In the genomic region with DNA sequence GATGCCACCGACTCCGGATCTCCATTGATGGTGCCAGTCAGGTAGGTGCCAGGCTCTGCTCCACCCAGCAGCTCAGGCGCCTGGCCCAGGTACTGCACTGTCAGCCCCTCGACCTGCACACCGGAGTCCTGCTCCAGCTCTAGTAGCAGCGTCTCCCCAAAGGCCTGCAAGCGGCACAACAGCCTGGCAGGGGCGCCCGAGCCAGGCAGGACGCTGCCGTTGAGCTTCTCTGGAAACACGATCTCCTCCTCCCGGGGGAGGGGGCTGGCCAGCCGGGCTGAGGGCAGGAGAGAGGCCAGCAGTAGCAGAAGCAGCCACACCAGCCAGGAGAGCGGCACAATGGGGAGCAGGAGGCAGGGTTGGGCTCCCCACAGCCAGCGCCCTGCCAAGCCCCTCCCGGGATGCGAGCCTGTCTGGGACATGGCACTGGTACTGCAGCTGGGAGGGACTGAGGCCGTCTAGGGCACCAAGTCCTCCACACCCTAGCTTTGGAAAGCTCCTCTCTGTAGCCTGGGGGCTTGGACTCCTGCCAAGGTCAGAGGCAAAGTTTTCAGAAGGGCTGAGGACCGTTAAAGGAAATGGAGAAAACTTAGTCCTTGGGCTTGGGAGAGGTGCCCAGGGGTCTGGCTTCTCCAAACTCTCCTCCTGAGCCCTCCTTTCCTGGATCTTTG, we compare ENCODE assay signal across 1 cellular context.
TF ChIP-seq lines count a peak whose summit lies in the region.

No MANE protein-coding gene starts in this region.

TF ChIP-seq in HEK293, 187 proteins besides CTCF, POLR2A, EP300 and RAD21 (continued from another document and continues in another):
- TF ChIP-seq, protein P1, sequence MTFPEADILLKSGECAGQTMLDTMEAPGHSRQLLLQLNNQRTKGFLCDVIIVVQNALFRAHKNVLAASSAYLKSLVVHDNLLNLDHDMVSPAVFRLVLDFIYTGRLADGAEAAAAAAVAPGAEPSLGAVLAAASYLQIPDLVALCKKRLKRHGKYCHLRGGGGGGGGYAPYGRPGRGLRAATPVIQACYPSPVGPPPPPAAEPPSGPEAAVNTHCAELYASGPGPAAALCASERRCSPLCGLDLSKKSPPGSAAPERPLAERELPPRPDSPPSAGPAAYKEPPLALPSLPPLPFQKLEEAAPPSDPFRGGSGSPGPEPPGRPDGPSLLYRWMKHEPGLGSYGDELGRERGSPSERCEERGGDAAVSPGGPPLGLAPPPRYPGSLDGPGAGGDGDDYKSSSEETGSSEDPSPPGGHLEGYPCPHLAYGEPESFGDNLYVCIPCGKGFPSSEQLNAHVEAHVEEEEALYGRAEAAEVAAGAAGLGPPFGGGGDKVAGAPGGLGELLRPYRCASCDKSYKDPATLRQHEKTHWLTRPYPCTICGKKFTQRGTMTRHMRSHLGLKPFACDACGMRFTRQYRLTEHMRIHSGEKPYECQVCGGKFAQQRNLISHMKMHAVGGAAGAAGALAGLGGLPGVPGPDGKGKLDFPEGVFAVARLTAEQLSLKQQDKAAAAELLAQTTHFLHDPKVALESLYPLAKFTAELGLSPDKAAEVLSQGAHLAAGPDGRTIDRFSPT (tag by site-specific recombination; IDR thresholded peaks at IDR 0.05), result peak; percentile 37; the same call in 1 of the 2 replicates
- no peak for TF ChIP-seq YY2 (tag by site-specific recombination; IDR thresholded peaks at IDR 0.05)
- no peak for TF ChIP-seq HOXD13 (CRISPR knock-in tag; IDR thresholded peaks at IDR 0.05; ENCODE audit: borderline replicate concordance)
- no peak for TF ChIP-seq ZNF654 (tag by site-specific recombination; IDR thresholded peaks at IDR 0.05; ENCODE audit: low read depth)
- 0 out of 2 replicates have a peak, but pooled peaks have one; percentile 9 for TF ChIP-seq GLIS2 (tag by site-specific recombination; IDR thresholded peaks at IDR 0.05)
- no peak; the same call in 1 of the 2 replicates for TF ChIP-seq ZBTB20 (tag by site-specific recombination; IDR thresholded peaks at IDR 0.05)
- no peak for TF ChIP-seq BCL11B (tag by site-specific recombination; IDR thresholded peaks at IDR 0.05; ENCODE audit: low read depth)
- TF ChIP-seq, protein P2, sequence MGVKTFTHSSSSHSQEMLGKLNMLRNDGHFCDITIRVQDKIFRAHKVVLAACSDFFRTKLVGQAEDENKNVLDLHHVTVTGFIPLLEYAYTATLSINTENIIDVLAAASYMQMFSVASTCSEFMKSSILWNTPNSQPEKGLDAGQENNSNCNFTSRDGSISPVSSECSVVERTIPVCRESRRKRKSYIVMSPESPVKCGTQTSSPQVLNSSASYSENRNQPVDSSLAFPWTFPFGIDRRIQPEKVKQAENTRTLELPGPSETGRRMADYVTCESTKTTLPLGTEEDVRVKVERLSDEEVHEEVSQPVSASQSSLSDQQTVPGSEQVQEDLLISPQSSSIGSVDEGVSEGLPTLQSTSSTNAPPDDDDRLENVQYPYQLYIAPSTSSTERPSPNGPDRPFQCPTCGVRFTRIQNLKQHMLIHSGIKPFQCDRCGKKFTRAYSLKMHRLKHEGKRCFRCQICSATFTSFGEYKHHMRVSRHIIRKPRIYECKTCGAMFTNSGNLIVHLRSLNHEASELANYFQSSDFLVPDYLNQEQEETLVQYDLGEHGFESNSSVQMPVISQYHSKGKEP (tag by site-specific recombination; IDR thresholded peaks at IDR 0.05), result no peak
- TF ChIP-seq, protein P3, sequence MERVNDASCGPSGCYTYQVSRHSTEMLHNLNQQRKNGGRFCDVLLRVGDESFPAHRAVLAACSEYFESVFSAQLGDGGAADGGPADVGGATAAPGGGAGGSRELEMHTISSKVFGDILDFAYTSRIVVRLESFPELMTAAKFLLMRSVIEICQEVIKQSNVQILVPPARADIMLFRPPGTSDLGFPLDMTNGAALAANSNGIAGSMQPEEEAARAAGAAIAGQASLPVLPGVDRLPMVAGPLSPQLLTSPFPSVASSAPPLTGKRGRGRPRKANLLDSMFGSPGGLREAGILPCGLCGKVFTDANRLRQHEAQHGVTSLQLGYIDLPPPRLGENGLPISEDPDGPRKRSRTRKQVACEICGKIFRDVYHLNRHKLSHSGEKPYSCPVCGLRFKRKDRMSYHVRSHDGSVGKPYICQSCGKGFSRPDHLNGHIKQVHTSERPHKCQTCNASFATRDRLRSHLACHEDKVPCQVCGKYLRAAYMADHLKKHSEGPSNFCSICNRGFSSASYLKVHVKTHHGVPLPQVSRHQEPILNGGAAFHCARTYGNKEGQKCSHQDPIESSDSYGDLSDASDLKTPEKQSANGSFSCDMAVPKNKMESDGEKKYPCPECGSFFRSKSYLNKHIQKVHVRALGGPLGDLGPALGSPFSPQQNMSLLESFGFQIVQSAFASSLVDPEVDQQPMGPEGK (tag by site-specific recombination; IDR thresholded peaks at IDR 0.05), result peak; percentile 70; the same call in 1 of the 2 replicates
- peak; percentile 51 for TF ChIP-seq ZBTB8A (tag by site-specific recombination; IDR thresholded peaks at IDR 0.05)
- TF ChIP-seq, protein P4, sequence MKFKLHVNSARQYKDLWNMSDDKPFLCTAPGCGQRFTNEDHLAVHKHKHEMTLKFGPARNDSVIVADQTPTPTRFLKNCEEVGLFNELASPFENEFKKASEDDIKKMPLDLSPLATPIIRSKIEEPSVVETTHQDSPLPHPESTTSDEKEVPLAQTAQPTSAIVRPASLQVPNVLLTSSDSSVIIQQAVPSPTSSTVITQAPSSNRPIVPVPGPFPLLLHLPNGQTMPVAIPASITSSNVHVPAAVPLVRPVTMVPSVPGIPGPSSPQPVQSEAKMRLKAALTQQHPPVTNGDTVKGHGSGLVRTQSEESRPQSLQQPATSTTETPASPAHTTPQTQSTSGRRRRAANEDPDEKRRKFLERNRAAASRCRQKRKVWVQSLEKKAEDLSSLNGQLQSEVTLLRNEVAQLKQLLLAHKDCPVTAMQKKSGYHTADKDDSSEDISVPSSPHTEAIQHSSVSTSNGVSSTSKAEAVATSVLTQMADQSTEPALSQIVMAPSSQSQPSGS (tag by site-specific recombination; IDR thresholded peaks at IDR 0.05; ENCODE audit: low read depth), result no peak
- 0 out of 2 replicates have a peak, but pooled peaks have one; percentile 14 for TF ChIP-seq ZNF341 (tag by site-specific recombination; IDR thresholded peaks at IDR 0.05; ENCODE audit: low read depth)
- TF ChIP-seq FEZF1 (tag by site-specific recombination; IDR thresholded peaks at IDR 0.05), result no peak
- no peak for TF ChIP-seq ZBTB7A (tag by site-specific recombination; IDR thresholded peaks at IDR 0.05; ENCODE audit: low read depth)
- TF ChIP-seq, protein P5, sequence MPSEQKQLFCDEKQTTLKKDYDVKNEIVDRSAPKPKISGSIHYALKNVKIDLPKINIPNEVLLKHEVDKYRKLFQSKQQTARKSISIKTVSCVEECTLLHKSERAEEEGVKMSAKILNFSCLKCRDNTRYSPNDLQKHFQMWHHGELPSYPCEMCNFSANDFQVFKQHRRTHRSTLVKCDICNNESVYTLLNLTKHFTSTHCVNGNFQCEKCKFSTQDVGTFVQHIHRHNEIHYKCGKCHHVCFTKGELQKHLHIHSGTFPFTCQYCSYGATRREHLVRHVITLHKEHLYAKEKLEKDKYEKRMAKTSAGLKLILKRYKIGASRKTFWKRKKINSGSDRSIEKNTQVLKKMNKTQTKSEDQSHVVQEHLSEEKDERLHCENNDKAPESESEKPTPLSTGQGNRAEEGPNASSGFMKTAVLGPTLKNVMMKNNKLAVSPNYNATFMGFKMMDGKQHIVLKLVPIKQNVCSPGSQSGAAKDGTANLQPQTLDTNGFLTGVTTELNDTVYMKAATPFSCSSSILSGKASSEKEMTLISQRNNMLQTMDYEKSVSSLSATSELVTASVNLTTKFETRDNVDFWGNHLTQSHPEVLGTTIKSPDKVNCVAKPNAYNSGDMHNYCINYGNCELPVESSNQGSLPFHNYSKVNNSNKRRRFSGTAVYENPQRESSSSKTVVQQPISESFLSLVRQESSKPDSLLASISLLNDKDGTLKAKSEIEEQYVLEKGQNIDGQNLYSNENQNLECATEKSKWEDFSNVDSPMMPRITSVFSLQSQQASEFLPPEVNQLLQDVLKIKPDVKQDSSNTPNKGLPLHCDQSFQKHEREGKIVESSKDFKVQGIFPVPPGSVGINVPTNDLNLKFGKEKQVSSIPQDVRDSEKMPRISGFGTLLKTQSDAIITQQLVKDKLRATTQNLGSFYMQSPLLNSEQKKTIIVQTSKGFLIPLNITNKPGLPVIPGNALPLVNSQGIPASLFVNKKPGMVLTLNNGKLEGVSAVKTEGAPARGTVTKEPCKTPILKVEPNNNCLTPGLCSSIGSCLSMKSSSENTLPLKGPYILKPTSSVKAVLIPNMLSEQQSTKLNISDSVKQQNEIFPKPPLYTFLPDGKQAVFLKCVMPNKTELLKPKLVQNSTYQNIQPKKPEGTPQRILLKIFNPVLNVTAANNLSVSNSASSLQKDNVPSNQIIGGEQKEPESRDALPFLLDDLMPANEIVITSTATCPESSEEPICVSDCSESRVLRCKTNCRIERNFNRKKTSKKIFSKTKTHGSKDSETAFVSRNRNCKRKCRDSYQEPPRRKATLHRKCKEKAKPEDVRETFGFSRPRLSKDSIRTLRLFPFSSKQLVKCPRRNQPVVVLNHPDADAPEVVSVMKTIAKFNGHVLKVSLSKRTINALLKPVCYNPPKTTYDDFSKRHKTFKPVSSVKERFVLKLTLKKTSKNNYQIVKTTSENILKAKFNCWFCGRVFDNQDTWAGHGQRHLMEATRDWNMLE (tag by site-specific recombination; conservative IDR thresholded peaks at IDR 0.05; ENCODE audit: low read depth), result no peak
- no peak for TF ChIP-seq ZNF510 (tag by site-specific recombination; IDR thresholded peaks at IDR 0.05; ENCODE audit: insufficient replicate concordance)
- TF ChIP-seq ZNF10 (tag by site-specific recombination; IDR thresholded peaks at IDR 0.05), result no peak
- TF ChIP-seq MYNN (tag by site-specific recombination; IDR thresholded peaks at IDR 0.05; ENCODE audit: borderline replicate concordance), result no peak
- TF ChIP-seq ZNF596 (tag by site-specific recombination; IDR thresholded peaks at IDR 0.05), result no peak
- TF ChIP-seq ZNF2 (tag by site-specific recombination; IDR thresholded peaks at IDR 0.05), result no peak
- TF ChIP-seq ZNF555 (tag by site-specific recombination; conservative IDR thresholded peaks at IDR 0.05), result no peak
- TF ChIP-seq ZNF791 (tag by site-specific recombination; IDR thresholded peaks at IDR 0.05), result no peak
- no peak for TF ChIP-seq ZNF48 (tag by site-specific recombination; IDR thresholded peaks at IDR 0.05)
- TF ChIP-seq, protein P6, sequence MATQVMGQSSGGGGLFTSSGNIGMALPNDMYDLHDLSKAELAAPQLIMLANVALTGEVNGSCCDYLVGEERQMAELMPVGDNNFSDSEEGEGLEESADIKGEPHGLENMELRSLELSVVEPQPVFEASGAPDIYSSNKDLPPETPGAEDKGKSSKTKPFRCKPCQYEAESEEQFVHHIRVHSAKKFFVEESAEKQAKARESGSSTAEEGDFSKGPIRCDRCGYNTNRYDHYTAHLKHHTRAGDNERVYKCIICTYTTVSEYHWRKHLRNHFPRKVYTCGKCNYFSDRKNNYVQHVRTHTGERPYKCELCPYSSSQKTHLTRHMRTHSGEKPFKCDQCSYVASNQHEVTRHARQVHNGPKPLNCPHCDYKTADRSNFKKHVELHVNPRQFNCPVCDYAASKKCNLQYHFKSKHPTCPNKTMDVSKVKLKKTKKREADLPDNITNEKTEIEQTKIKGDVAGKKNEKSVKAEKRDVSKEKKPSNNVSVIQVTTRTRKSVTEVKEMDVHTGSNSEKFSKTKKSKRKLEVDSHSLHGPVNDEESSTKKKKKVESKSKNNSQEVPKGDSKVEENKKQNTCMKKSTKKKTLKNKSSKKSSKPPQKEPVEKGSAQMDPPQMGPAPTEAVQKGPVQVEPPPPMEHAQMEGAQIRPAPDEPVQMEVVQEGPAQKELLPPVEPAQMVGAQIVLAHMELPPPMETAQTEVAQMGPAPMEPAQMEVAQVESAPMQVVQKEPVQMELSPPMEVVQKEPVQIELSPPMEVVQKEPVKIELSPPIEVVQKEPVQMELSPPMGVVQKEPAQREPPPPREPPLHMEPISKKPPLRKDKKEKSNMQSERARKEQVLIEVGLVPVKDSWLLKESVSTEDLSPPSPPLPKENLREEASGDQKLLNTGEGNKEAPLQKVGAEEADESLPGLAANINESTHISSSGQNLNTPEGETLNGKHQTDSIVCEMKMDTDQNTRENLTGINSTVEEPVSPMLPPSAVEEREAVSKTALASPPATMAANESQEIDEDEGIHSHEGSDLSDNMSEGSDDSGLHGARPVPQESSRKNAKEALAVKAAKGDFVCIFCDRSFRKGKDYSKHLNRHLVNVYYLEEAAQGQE (tag by site-specific recombination; IDR thresholded peaks at IDR 0.05), result peak; percentile 32; the same call in 1 of the 2 replicates
- TF ChIP-seq ZFP41 (tag by site-specific recombination; IDR thresholded peaks at IDR 0.05; ENCODE audit: borderline replicate concordance), result no peak
- TF ChIP-seq SETDB1 (IDR thresholded peaks at IDR 0.05; ENCODE audit: insufficient read length, low read length), result no peak
- TF ChIP-seq, protein P7, sequence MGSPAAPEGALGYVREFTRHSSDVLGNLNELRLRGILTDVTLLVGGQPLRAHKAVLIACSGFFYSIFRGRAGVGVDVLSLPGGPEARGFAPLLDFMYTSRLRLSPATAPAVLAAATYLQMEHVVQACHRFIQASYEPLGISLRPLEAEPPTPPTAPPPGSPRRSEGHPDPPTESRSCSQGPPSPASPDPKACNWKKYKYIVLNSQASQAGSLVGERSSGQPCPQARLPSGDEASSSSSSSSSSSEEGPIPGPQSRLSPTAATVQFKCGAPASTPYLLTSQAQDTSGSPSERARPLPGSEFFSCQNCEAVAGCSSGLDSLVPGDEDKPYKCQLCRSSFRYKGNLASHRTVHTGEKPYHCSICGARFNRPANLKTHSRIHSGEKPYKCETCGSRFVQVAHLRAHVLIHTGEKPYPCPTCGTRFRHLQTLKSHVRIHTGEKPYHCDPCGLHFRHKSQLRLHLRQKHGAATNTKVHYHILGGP (tag by site-specific recombination; IDR thresholded peaks at IDR 0.05), result no peak
- TF ChIP-seq TRIM28 (IDR thresholded peaks at IDR 0.05; ENCODE audit: borderline replicate concordance, low read length), result no peak
- TF ChIP-seq ZNF354C (tag by site-specific recombination; IDR thresholded peaks at IDR 0.05; ENCODE audit: borderline replicate concordance, low read depth), result no peak
- TF ChIP-seq ZNF837 (tag by site-specific recombination; IDR thresholded peaks at IDR 0.05), result no peak
- TF ChIP-seq ZNF473 (tag by site-specific recombination; IDR thresholded peaks at IDR 0.05), result no peak
- TF ChIP-seq KLF10 (tag by site-specific recombination; IDR thresholded peaks at IDR 0.05), result no peak
- TF ChIP-seq ZNF830 (tag by site-specific recombination; IDR thresholded peaks at IDR 0.05; ENCODE audit: low read depth), result no peak
- TF ChIP-seq GLIS1 (tag by site-specific recombination; IDR thresholded peaks at IDR 0.05), result no peak
- TF ChIP-seq TCF7L2 (IDR thresholded peaks at IDR 0.05; ENCODE audit: borderline replicate concordance, low read depth, low read length), result no peak
- no peak for TF ChIP-seq ZNF146 (tag by site-specific recombination; IDR thresholded peaks at IDR 0.05)
- TF ChIP-seq, protein P8, sequence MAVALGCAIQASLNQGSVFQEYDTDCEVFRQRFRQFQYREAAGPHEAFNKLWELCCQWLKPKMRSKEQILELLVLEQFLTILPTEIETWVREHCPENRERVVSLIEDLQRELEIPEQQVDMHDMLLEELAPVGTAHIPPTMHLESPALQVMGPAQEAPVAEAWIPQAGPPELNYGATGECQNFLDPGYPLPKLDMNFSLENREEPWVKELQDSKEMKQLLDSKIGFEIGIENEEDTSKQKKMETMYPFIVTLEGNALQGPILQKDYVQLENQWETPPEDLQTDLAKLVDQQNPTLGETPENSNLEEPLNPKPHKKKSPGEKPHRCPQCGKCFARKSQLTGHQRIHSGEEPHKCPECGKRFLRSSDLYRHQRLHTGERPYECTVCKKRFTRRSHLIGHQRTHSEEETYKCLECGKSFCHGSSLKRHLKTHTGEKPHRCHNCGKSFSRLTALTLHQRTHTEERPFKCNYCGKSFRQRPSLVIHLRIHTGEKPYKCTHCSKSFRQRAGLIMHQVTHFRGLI (tag by site-specific recombination; IDR thresholded peaks at IDR 0.05), result peak; percentile 79; the same call in 1 of the 2 replicates
